Comparison of ENCODE assay signal across 7 cellular contexts in the genomic region with DNA sequence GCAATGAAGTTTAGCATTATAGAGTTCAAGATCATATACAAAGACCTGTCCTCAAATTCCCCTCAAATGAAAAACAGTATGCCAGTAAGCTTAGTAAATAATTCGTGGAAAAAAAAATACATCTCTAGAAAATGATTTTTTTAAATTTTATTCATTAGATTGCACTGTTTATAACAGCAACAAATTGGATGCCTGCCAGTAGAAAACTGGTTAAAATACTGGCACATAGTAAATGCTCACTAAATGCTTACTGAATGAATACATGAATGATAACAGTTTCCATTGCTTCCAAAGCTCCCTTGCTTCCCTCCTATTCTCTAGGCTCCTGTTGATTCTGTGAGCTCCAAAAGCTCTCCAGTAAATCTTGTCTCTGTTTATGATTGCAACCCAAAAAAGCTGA.
"Had no signal": no experiment of that assay in that cellular context is flagged by ENCODE, and none has a peak within 500 bp of the region (broad histone marks: within the 10 kb centered on the region; RNA-seq: fewer than 3 reads in every experiment).

No MANE protein-coding gene starts in this region.

- FAIRE-seq: G401.6, GM12892, GM18507, GM19239 had no signal

- DNase-seq: GDM1, GF-D8 had no signal

- H3K4me3 ChIP-seq: GM12878 had no signal
